In genomic region chr5:140042551-140043507, GRCh38 we compare ENCODE assay signal across 8 cellular contexts. TPM values are rescaled to one million over a fixed set of nuclear protein-coding genes. Genes with fewer than 3 reads are reported as not detected.
A peak's percentile ranks its signal among the peaks of the same experiment; 100 is the strongest.
DNase-seq lines count a peak whose midpoint lies in the region; ATAC-seq and TF ChIP-seq lines count a peak whose summit lies in the region.

TSS of gene NRG2 (minus strand) at chr5:140043299.

- intact Hi-C loops in adrenal gland (cut with DNase I) (loop anchor here in 1 of 2 donors (2.0 kb wide), 1 partner anchor 254 kb away; no protein-coding TSS in a partner anchor), left cardiac atrium (cut with DNase I) (no loop called here), posterior cingulate gyrus (cut with DNase I) (loop anchor here (10.0 kb wide), 1 partner anchor 258 kb away; no protein-coding TSS in a partner anchor)

- H3K4me3 ChIP-seq in HUES48 (ENCODE audit: low read depth, low read length) = peak within 1 kb of the TSS; percentile 47
- peak within 1 kb of the TSS; percentile 20 to 91 (median 44) for H3K4me3 ChIP-seq in adrenal gland

- TF ChIP-seq POLR2A in adrenal gland (IDR thresholded peaks at IDR 0.05) = peak; percentile 19 to 48

- WGBS in adrenal gland, 4 donors = 0% methylated on average over 21 to 91 of the region's 91 CpGs

- in situ Hi-C loops in Caki2 (cut with HindIII; ENCODE audit: low pct_unique_long_range_greater_than_20kb, low sequenced_read_pairs) = no loop called here

- H3K4me1 ChIP-seq in HUES48 (ENCODE audit: control insufficient read depth, insufficient read depth, low read length) = peaks cover 13% of the 10 kb centered on the region
- peaks cover 28 to 33% of the 10 kb centered on the region in 2 donors for H3K4me1 ChIP-seq in adrenal gland (replicated peaks in 1 of 2)

- H3K9me3 ChIP-seq in HUES48 (ENCODE audit: control insufficient read depth, insufficient read depth, low read length) = no peaks in the 10 kb centered on the region
- H3K9me3 ChIP-seq in adrenal gland (replicated peaks in 1 of 3) = no peaks in the 10 kb centered on the region

- H3K27me3 ChIP-seq in HUES48 (ENCODE audit: control insufficient read depth, insufficient read depth, low read length) (peaks cover 81% of the 10 kb centered on the region), adrenal gland (no peaks in the 10 kb centered on the region)

- ATAC-seq in GM21367 (IDR thresholded peaks at IDR 0.05; ENCODE audit: unreplicated experiment) (peak; percentile 63), left cardiac atrium (peak; percentile 83 to 89), GM21576 (IDR thresholded peaks at IDR 0.05; ENCODE audit: unreplicated experiment) (no peak)

- DNase-seq in Caki2 (ENCODE audit: low read depth) (peak; percentile 88), SKM-1 (lab: John Stamatoyannopoulos, UW; ENCODE audit: unreplicated experiment) (peak; percentile 37), adrenal gland (peak; percentile 74 to 85 (median 78)), left cardiac atrium (peak; percentile 66), posterior cingulate gyrus (peak; percentile 69 to 97 (median 76))

- no peak within 1 kb of the TSS for H3K27ac ChIP-seq in HUES48 (ENCODE audit: low read depth, low read length)
- peak within 1 kb of the TSS in 4 of 5 donors; percentile 53 to 85 (median 82) for H3K27ac ChIP-seq in adrenal gland

- TF ChIP-seq CTCF in adrenal gland (IDR thresholded peaks at IDR 0.05) = peak; percentile 18 to 68 (median 53)

- H3K36me3 ChIP-seq in HUES48 (ENCODE audit: control insufficient read depth, insufficient read depth, low read length) (no peaks in the 10 kb centered on the region), adrenal gland (replicated peaks in 1 of 2) (no peaks in the 10 kb centered on the region)

- H3K9ac ChIP-seq in HUES48 (ENCODE audit: low read depth, low read length) = no peak within 1 kb of the TSS

RNA-seq across cellular contexts. Expression of gene NRG2, which starts in this region (rescaled TPM):
- 0.96 and 6.8 TPM in 2 replicates for total RNA-seq in Caki2 (2014; rRNA removed; shearing (Covaris generic); ENCODE audit: low replicate concordance)
- 10 to 100 TPM in 5 of 8 donors, 1 to 10 TPM in 3; 5.1 to 16.7 (median 11.0) TPM for total RNA-seq in adrenal gland
- 1 to 10 TPM; 5.0 to 6.5 (median 5.0) TPM for polyA plus RNA-seq in adrenal gland
- total RNA-seq in left cardiac atrium = 1 to 10 TPM; 1.1 to 1.3 TPM

Comparison
In these comparisons a context has a peak if more than half of its experiments do, and no peak if none do; other contexts are left out.
1. DNase-seq: peak in every context shown above with its lines; median percentile 88 in Caki2; 78 in adrenal gland; 76 in posterior cingulate gyrus; 66 in left cardiac atrium; 37 in SKM-1.